ENCODE assay signal across 16 cellular contexts in the genomic region with DNA sequence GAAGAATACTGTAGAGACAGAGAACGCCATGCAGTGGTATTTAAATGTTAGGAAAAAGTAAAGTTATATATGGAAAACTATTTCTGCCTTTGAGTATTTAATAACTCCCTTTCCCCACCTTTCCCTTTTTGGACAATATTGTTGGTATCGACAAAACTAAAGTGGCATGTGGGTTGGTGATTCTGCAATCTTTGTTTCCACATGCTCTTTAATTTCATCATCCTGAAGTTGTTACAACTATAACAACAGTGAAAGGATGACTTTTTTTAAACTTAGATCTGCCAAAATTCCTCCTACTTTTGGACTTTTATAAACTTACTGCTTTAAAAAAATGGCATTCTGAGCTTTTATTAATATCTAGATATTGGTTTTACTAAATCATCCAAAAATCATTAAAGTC. TPM values are rescaled to one million over a fixed set of nuclear protein-coding genes. Genes with fewer than 3 reads are reported as not detected.
"Had no signal": no experiment of that assay in that cellular context is flagged by ENCODE, and none has a peak within 500 bp of the region (broad histone marks: within the 10 kb centered on the region; RNA-seq: fewer than 3 reads in every experiment).

No MANE protein-coding gene starts in this region.

- H3K36me3 ChIP-seq: left ventricle myocardium inferior had no signal

- H3K4me1 ChIP-seq: left ventricle myocardium inferior, right lobe of liver had no signal

- H3K27me3 ChIP-seq: right lobe of liver had no signal

- H3K4me3 ChIP-seq: left ventricle myocardium inferior, right lobe of liver had no signal

- H3K9me3 ChIP-seq: left ventricle myocardium inferior, right lobe of liver had no signal

- DNase-seq: activated CD4-positive, alpha-beta memory T cell treated with anti-CD3 and anti-CD28 coated beads for 36 hours; activated gamma-delta T cell treated with Interleukin-2 at 50 U/mL for 16 hours; activated naive CD8-positive, alpha-beta T cell treated with anti-CD3 and anti-CD28 coated beads for 36 hours; activated T-cell treated with anti-CD3 and anti-CD28 coated beads, Interleukin-2, amount 50 U/mL, for 48 hours; aorta; effector CD8-positive, alpha-beta T cell; foreskin melanocyte; head of caudate nucleus; left ventricle myocardium inferior; mesenchymal stem cell; occipital lobe; right lobe of liver; stimulated activated CD4-positive, alpha-beta T cell treated with anti-CD3 and anti-CD28 coated beads, Interleukin-2, amount 100 ng/mL, for 24 hours; stimulated activated naive CD4-positive, alpha-beta T cell had no signal

- H3K27ac ChIP-seq: epithelial cell of prostate, left ventricle myocardium inferior, right lobe of liver had no signal

RNA-seq across cellular contexts. Expression of gene EML5, which starts 57.0 kb away (rescaled TPM):
- total RNA-seq: bronchial epithelial cell had no signal
